20 cellular contexts compared by ENCODE assay signal in genomic region chr7:73434701-73435069, GRCh38. TPM values are rescaled to one million over a fixed set of nuclear protein-coding genes. Genes with fewer than 3 reads are reported as not detected.
DNase-seq lines count a peak whose midpoint lies in the region; ATAC-seq and TF ChIP-seq lines count a peak whose summit lies in the region.
"Had no signal": no experiment of that assay in that cellular context is flagged by ENCODE, and none has a peak within 500 bp of the region (broad histone marks: within the 10 kb centered on the region; RNA-seq: fewer than 3 reads in every experiment).

No MANE protein-coding gene starts in this region.

- H3K27me3 Mint-ChIP-seq in CD14-positive monocyte (ENCODE audit: low read depth in 3 of 3) (peaks cover 21 to 30% (median 23%) of the 10 kb centered on the region in 3 donors), naive B cell (peaks cover 0 to 4% (median 0%) of the 10 kb centered on the region in 3 donors)
- H3K27me3 Mint-ChIP-seq in CD8-positive, alpha-beta T cell (ENCODE audit: low read depth) = peaks cover 7% of the 10 kb centered on the region
- H3K27me3 Mint-ChIP-seq in activated T-helper 2 cell treated with anti-CD3 and anti-CD28 coated beads, Interferon-gamma antibody, Interleukin-2, Interleukin-4, amounts not matched to agents 10 μg/mL and 5 μg/mL and 100 μg/mL, durations not matched to agents 14 hours and 24 hours and 36 hours (ENCODE audit: low read depth) = peaks cover 6% of the 10 kb centered on the region

- POLR2A ChIA-PET in CD8-positive, alpha-beta T cell (lab: Charles Lee) = interaction anchor here (1.0 to 1.6 kb wide), 2 partner anchors 11 to 605 kb away, joined by 3 to 5 read pairs; no protein-coding TSS in a partner anchor

- no peaks in the 10 kb centered on the region for H3K27me3 ChIP-seq in CD8-positive, alpha-beta T cell (ENCODE audit: insufficient read depth, low read length)
- H3K27me3 ChIP-seq: BE2C, hepatocyte had no signal

- no peak for TF ChIP-seq CTCF in CD14-positive monocyte (IDR thresholded peaks at IDR 0.05)
- TF ChIP-seq CTCF in CD8-positive, alpha-beta T cell (IDR thresholded peaks at IDR 0.05) = no peak

- no peaks in the 10 kb centered on the region for H3K9me3 ChIP-seq in CD8-positive, alpha-beta T cell (ENCODE audit: low read length)
- H3K9me3 ChIP-seq: BE2C, transverse colon had no signal

- no peak for ATAC-seq in CD8-positive, alpha-beta T cell
- no peak for ATAC-seq in naive B cell (ENCODE audit: low read depth in 2 of 2)
- ATAC-seq in GM19324 (IDR thresholded peaks at IDR 0.05; ENCODE audit: low FRiP score, unreplicated experiment) = no peak

- H3K9me3 Mint-ChIP-seq in CD14-positive monocyte = peaks cover 6 to 12% (median 7%) of the 10 kb centered on the region in 7 donors
- no peaks in the 10 kb centered on the region for H3K9me3 Mint-ChIP-seq in CD8-positive, alpha-beta T cell
- H3K9me3 Mint-ChIP-seq in activated T-helper 2 cell treated with anti-CD3 and anti-CD28 coated beads, Interferon-gamma antibody, Interleukin-2, Interleukin-4, amounts not matched to agents 10 μg/mL and 5 μg/mL and 100 μg/mL, durations not matched to agents 14 hours and 24 hours and 36 hours = no peaks in the 10 kb centered on the region
- H3K9me3 Mint-ChIP-seq in naive B cell = peaks cover 0 to 3% (median 0%) of the 10 kb centered on the region in 7 donors

- H3K4me3 Mint-ChIP-seq in CD14-positive monocyte (peak overlapping the region; percentile 50 to 80), naive B cell (peak overlapping the region; percentile 56 to 91 (median 72))
- H3K4me3 Mint-ChIP-seq in CD8-positive, alpha-beta T cell = peak overlapping the region; percentile 68
- peak overlapping the region; percentile 39 for H3K4me3 Mint-ChIP-seq in activated T-helper 2 cell treated with anti-CD3 and anti-CD28 coated beads, Interferon-gamma antibody, Interleukin-2, Interleukin-4, amounts not matched to agents 10 μg/mL and 5 μg/mL and 100 μg/mL, durations not matched to agents 14 hours and 24 hours and 36 hours (ENCODE audit: low read depth)
- H3K4me3 Mint-ChIP-seq: endodermal cell had no signal

- peaks cover 12 to 15% of the 10 kb centered on the region in 2 donors for H3K36me3 Mint-ChIP-seq in CD14-positive monocyte
- peaks cover 4% of the 10 kb centered on the region for H3K36me3 Mint-ChIP-seq in CD8-positive, alpha-beta T cell
- H3K36me3 Mint-ChIP-seq in activated T-helper 2 cell treated with anti-CD3 and anti-CD28 coated beads, Interferon-gamma antibody, Interleukin-2, Interleukin-4, amounts not matched to agents 10 μg/mL and 5 μg/mL and 100 μg/mL, durations not matched to agents 14 hours and 24 hours and 36 hours (ENCODE audit: low read depth) = peaks cover 7% of the 10 kb centered on the region
- no peaks in the 10 kb centered on the region for H3K36me3 Mint-ChIP-seq in naive B cell

- H3K27ac ChIP-seq in CD8-positive, alpha-beta T cell (ENCODE audit: low read depth, low read length) = no peak overlapping the region
- H3K27ac ChIP-seq: hepatocyte, parathyroid adenoma, transverse colon had no signal

- DNase-seq in CD14-positive monocyte (ENCODE audit: low spot score) (no peak), naive B cell (no peak), DMS79 treated with DMSO at 0.1 percent for 48 hours (lab: John Stamatoyannopoulos, UW) (no peak), mesenteric fat pad (ENCODE audit: low spot score) (no peak), cerebellum (ENCODE audit: low spot score) (no peak)
- no peak for DNase-seq in CD8-positive, alpha-beta T cell
- no peak for DNase-seq in activated T-helper 2 cell treated with anti-CD3 and anti-CD28 coated beads, Interferon-gamma antibody, Interleukin-2, Interleukin-4, amounts not matched to agents 10 μg/mL and 5 μg/mL and 100 μg/mL, durations not matched to agents 14 hours and 24 hours and 36 hours (ENCODE audit: low spot score)
- DNase-seq: activated CD8-positive, alpha-beta memory T cell treated with anti-CD3 and anti-CD28 coated beads for 24 hours; BE2C; DND-41; kidney; NCI-H2029; NCI-H524 treated with DMSO at 0.1 percent for 48 hours; SIG-M5; stimulated activated CD4-positive, alpha-beta T cell treated with anti-CD3 and anti-CD28 coated beads, Interleukin-4, amount 100 ng/mL, for 24 hours; transverse colon had no signal

- H3K4me1 Mint-ChIP-seq in CD14-positive monocyte = peaks cover 5% of the 10 kb centered on the region
- peaks cover 5% of the 10 kb centered on the region for H3K4me1 Mint-ChIP-seq in CD8-positive, alpha-beta T cell (ENCODE audit: low read depth)
- H3K4me1 Mint-ChIP-seq in activated T-helper 2 cell treated with anti-CD3 and anti-CD28 coated beads, Interferon-gamma antibody, Interleukin-2, Interleukin-4, amounts not matched to agents 10 μg/mL and 5 μg/mL and 100 μg/mL, durations not matched to agents 14 hours and 24 hours and 36 hours (ENCODE audit: low read depth) = no peaks in the 10 kb centered on the region
- peaks cover 0 to 14% (median 10%) of the 10 kb centered on the region in 3 donors for H3K4me1 Mint-ChIP-seq in naive B cell
- H3K4me1 Mint-ChIP-seq: endodermal cell had no signal

- H3K4me1 ChIP-seq in CD8-positive, alpha-beta T cell (ENCODE audit: insufficient read depth, low read length) = no peaks in the 10 kb centered on the region
- H3K4me1 ChIP-seq: parathyroid adenoma had no signal

- H3K27ac Mint-ChIP-seq in CD14-positive monocyte (peak overlapping the region in 1 of 7 donors; percentile 10), naive B cell (peak overlapping the region in 1 of 6 donors; percentile 11)
- no peak overlapping the region for H3K27ac Mint-ChIP-seq in CD8-positive, alpha-beta T cell
- H3K27ac Mint-ChIP-seq in activated T-helper 2 cell treated with anti-CD3 and anti-CD28 coated beads, Interferon-gamma antibody, Interleukin-2, Interleukin-4, amounts not matched to agents 10 μg/mL and 5 μg/mL and 100 μg/mL, durations not matched to agents 14 hours and 24 hours and 36 hours = no peak overlapping the region
- H3K27ac Mint-ChIP-seq: endodermal cell had no signal

- intact Hi-C loops in CD14-positive monocyte (cut with micrococcal nuclease) = no loop called here
- intact Hi-C loops in CD8-positive, alpha-beta T cell (cut with DNase I, micrococcal nuclease) = loop anchor here in 1 of 2 experiments (5.0 kb wide), 1 partner anchor 607 kb away; the partner anchor contains the start of gene TYW1B
- intact Hi-C loops in activated T-helper 2 cell treated with anti-CD3 and anti-CD28 coated beads, Interferon-gamma antibody, Interleukin-2, Interleukin-4, amounts not matched to agents 10 μg/mL and 5 μg/mL and 100 μg/mL, durations not matched to agents 14 hours and 24 hours and 36 hours (cut with micrococcal nuclease) = no loop called here

- CTCF ChIA-PET in CD8-positive, alpha-beta T cell (lab: Charles Lee) = interaction anchor here (2.1 kb wide), 1 partner anchor 17 kb away, joined by 11 read pairs; no protein-coding TSS in a partner anchor

- H3K4me3 ChIP-seq in CD8-positive, alpha-beta T cell (ENCODE audit: low read depth, low read length) = no peak overlapping the region
- H3K4me3 ChIP-seq: hepatocyte had no signal

- no peaks in the 10 kb centered on the region for H3K36me3 ChIP-seq in CD8-positive, alpha-beta T cell (ENCODE audit: insufficient read depth, low read length)
- H3K36me3 ChIP-seq: transverse colon had no signal

RNA-seq across cellular contexts. Expression of gene FZD9, which starts 1.1 kb away (rescaled TPM):
- under 1 TPM in 1 of 2 donors, not detected in 1; 0.11 TPM for polyA plus RNA-seq in CD14-positive monocyte
- total RNA-seq in CD8-positive, alpha-beta T cell = under 1 TPM; 0.16 to 0.28 TPM
- total RNA-seq in activated T-helper 2 cell treated with anti-CD3 and anti-CD28 coated beads, Interferon-gamma antibody, Interleukin-2, Interleukin-4, amounts not matched to agents 10 μg/mL and 5 μg/mL and 100 μg/mL, durations not matched to agents 14 hours and 24 hours and 36 hours = 0.30 and 0.51 TPM in 2 replicates
- polyA plus RNA-seq in naive B cell (ENCODE audit: low read depth in 6 of 6) = under 1 TPM in 4 of 6 donors, not detected in 2; 0.17 to 0.91 (median 0.33) TPM
- total RNA-seq in mesenteric fat pad = 0.77 TPM
- 1.5 TPM for total RNA-seq in cerebellum
